In genomic region chrX:2774057-2774456, GRCh38 we compare ENCODE assay signal across 1 cellular context.
TF ChIP-seq lines count a peak whose summit lies in the region.

No MANE protein-coding gene starts in this region.

TF ChIP-seq in A549, 52 proteins besides CTCF, POLR2A, EP300 and RAD21 (continued from another document):
- no peak for TF ChIP-seq CHD2 (IDR thresholded peaks at IDR 0.05; ENCODE audit: low read length, partially characterized antibody)
- TF ChIP-seq KDM1A (IDR thresholded peaks at IDR 0.05; ENCODE audit: low read depth) = no peak
- TF ChIP-seq BCL3 (IDR thresholded peaks at IDR 0.05) = no peak
- TF ChIP-seq MYC (IDR thresholded peaks at IDR 0.05; ENCODE audit: borderline replicate concordance, low read length) = no peak
- TF ChIP-seq JUN (IDR thresholded peaks at IDR 0.05) = no peak
- TF ChIP-seq ZSCAN20 (CRISPR knock-in tag; IDR thresholded peaks at IDR 0.05) = no peak
